ENCODE assay signal across 23 cellular contexts in the genomic region with DNA sequence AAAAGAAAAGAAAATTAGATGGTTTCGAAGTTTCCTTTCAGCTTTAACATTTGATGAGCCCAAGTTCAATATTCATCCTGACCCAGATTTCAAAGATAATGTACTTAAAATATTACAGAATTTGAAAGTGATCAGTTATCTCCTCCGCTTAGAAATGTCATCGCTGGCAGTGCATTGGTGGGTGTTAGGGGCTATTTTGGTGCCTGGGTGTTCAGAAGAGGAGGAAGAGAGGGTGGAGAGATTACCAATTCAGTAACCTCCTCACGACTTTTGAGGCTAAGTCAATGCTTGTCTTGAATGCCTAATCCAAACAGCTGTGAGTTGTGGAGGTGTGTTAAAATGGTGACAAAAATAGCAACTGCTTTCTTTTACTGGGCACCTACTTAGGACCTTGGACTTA. TPM values are rescaled to one million over a fixed set of nuclear protein-coding genes. Genes with fewer than 3 reads are reported as not detected.
A peak's percentile ranks its signal among the peaks of the same experiment; 100 is the strongest.
DNase-seq lines count a peak whose midpoint lies in the region; ATAC-seq, FAIRE-seq and TF ChIP-seq lines count a peak whose summit lies in the region.
"Had no signal": no experiment of that assay in that cellular context is flagged by ENCODE, and none has a peak within 500 bp of the region (broad histone marks: within the 10 kb centered on the region; RNA-seq: fewer than 3 reads in every experiment).

No MANE protein-coding gene starts in this region.

- no peaks in the 10 kb centered on the region for H3K27me3 Mint-ChIP-seq in activated T-cell treated with anti-CD3 and anti-CD28 coated beads, Interleukin-2, amount 50 U/mL, for 4 hours (ENCODE audit: low read depth)
- H3K27me3 Mint-ChIP-seq in T-helper 2 cell treated with Interferon-gamma antibody and Interleukin-4, amounts not matched to agents 5 μg/mL and 100 μg/mL, for 36 hours (ENCODE audit: low read depth) = no peaks in the 10 kb centered on the region
- H3K27me3 Mint-ChIP-seq: CD4-positive, alpha-beta T cell had no signal

- no peak overlapping the region for H3K4me3 Mint-ChIP-seq in activated T-cell treated with anti-CD3 and anti-CD28 coated beads, Interleukin-2, amount 50 U/mL, for 4 hours
- peak overlapping the region; percentile 45 for H3K4me3 Mint-ChIP-seq in T-helper 2 cell treated with Interferon-gamma antibody and Interleukin-4, amounts not matched to agents 5 μg/mL and 100 μg/mL, for 36 hours
- H3K4me3 Mint-ChIP-seq: CD4-positive, alpha-beta T cell had no signal

- H3K9me3 Mint-ChIP-seq in activated T-cell treated with anti-CD3 and anti-CD28 coated beads, Interleukin-2, amount 50 U/mL, for 4 hours = no peaks in the 10 kb centered on the region
- no peaks in the 10 kb centered on the region for H3K9me3 Mint-ChIP-seq in T-helper 2 cell treated with Interferon-gamma antibody and Interleukin-4, amounts not matched to agents 5 μg/mL and 100 μg/mL, for 36 hours
- H3K9me3 Mint-ChIP-seq: CD4-positive, alpha-beta T cell had no signal

- H3K36me3 Mint-ChIP-seq in activated T-cell treated with anti-CD3 and anti-CD28 coated beads, Interleukin-2, amount 50 U/mL, for 4 hours (ENCODE audit: insufficient read depth) = no peaks in the 10 kb centered on the region
- H3K36me3 Mint-ChIP-seq in T-helper 2 cell treated with Interferon-gamma antibody and Interleukin-4, amounts not matched to agents 5 μg/mL and 100 μg/mL, for 36 hours (ENCODE audit: low read depth) = peaks cover 9% of the 10 kb centered on the region

- in situ Hi-C loops in GM13976 (cut with MboI; ENCODE audit: low sequenced_read_pairs, unreplicated experiment) = no loop called here

- H3K27ac Mint-ChIP-seq in T-helper 2 cell treated with Interferon-gamma antibody and Interleukin-4, amounts not matched to agents 5 μg/mL and 100 μg/mL, for 36 hours = peak overlapping the region; percentile 76
- H3K27ac Mint-ChIP-seq: CD4-positive, alpha-beta T cell had no signal

- ATAC-seq in activated T-cell treated with anti-CD3 and anti-CD28 coated beads, Interleukin-2, amount 50 U/mL, for 4 hours = peak; percentile 50 to 65
- ATAC-seq: HCT116, HepG2, K562 had no signal

- peak; percentile 21 for FAIRE-seq in GM18507 (lab: Jason Lieb, UNC)
- FAIRE-seq: HepG2, K562, RCC 7860 had no signal

- no peak for DNase-seq in activated T-cell treated with anti-CD3 and anti-CD28 coated beads, Interleukin-2, amount 50 U/mL, for 4 hours
- DNase-seq in activated T-cell treated with anti-CD3 and anti-CD28 coated beads, Interleukin-2, amount 50 U/mL, for 48 hours = no peak
- DNase-seq in GM18507 (ENCODE audit: extremely low spot score, insufficient read length, low read depth) (no peak), putamen (ENCODE audit: low spot score) (peak; percentile 82), GM13976 (ENCODE audit: low spot score) (no peak), NCI-H345 treated with DMSO at 0.1 percent for 48 hours (lab: John Stamatoyannopoulos, UW; ENCODE audit: unreplicated experiment) (no peak)
- DNase-seq in T-helper 2 cell treated with Interferon-gamma antibody and Interleukin-4, amounts not matched to agents 5 μg/mL and 100 μg/mL, for 36 hours (ENCODE audit: low spot score) = peak; percentile 65
- DNase-seq: CD4-positive, alpha-beta T cell; COR-L47; DMS79; GOT3; MG63; NCI-H1417; NCI-H1694 treated with DMSO at 0.1 percent for 48 hours; NCI-H2081 treated with DMSO at 0.1 percent for 48 hours; NCI-H2171 treated with DMSO at 0.1 percent for 48 hours; NCI-H446; NCI-H526; OCI-M1 had no signal

- no peak for TF ChIP-seq CTCF in GM13976 (IDR thresholded peaks at IDR 0.05; ENCODE audit: borderline replicate concordance, control extremely low read depth, extremely low read depth, insufficient read depth, missing control alignments)

- H3K4me1 Mint-ChIP-seq in activated T-cell treated with anti-CD3 and anti-CD28 coated beads, Interleukin-2, amount 50 U/mL, for 4 hours (ENCODE audit: low read depth) = peaks cover 9% of the 10 kb centered on the region
- H3K4me1 Mint-ChIP-seq in T-helper 2 cell treated with Interferon-gamma antibody and Interleukin-4, amounts not matched to agents 5 μg/mL and 100 μg/mL, for 36 hours (ENCODE audit: low read depth) = peaks cover 24% of the 10 kb centered on the region

RNA-seq across cellular contexts. Expression of a gene that starts 13.8 kb away (rescaled TPM):
- total RNA-seq in activated T-cell treated with anti-CD3 and anti-CD28 coated beads, Interleukin-2, amount 50 U/mL, for 4 hours = 10 to 100 TPM; 25.1 to 29.0 (median 26.7) TPM

RNA-seq across cellular contexts. Expression of a gene that starts 39.6 kb away (rescaled TPM):
- 10 to 100 TPM; 17.3 to 19.5 (median 19.4) TPM for total RNA-seq in activated T-cell treated with anti-CD3 and anti-CD28 coated beads, Interleukin-2, amount 50 U/mL, for 4 hours

Comparison
In these comparisons a context has a peak if more than half of its experiments do, and no peak if none do; other contexts are left out.
1. DNase-seq: peak in T-helper 2 cell treated with Interferon-gamma antibody and Interleukin-4, amounts not matched to agents 5 μg/mL and 100 μg/mL, for 36 hours (single experiment) and putamen (single experiment); none in activated T-cell treated with anti-CD3 and anti-CD28 coated beads, Interleukin-2, amount 50 U/mL, for 4 hours (single experiment), activated T-cell treated with anti-CD3 and anti-CD28 coated beads, Interleukin-2, amount 50 U/mL, for 48 hours (0 of 2), GM18507 (single experiment), GM13976 (single experiment) and NCI-H345 treated with DMSO at 0.1 percent for 48 hours (single experiment).